In the genomic region with DNA sequence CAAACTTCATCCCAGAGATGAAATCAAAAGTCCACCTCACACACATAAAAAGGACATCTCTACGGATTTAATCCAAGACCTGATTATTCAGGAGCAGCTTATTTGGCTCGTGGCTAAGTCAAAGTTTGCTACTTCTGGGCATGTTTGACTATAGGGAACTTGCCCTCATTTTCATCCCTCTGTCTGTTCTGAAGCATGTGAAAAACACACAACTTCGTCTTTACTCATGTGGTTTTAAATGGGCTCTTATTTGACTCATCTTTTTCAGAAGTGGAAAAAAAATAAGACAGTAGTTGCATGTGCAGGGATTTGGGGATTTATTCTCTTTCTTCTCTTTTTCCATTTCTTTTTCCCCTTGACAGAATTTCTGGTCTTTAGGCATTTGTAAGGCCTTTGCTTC, we compare ENCODE assay signal across 10 cellular contexts.
"Had no signal": no experiment of that assay in that cellular context is flagged by ENCODE, and none has a peak within 500 bp of the region (broad histone marks: within the 10 kb centered on the region; RNA-seq: fewer than 3 reads in every experiment).

No MANE protein-coding gene starts in this region.

- DNase-seq: GOT3, H7, HFFc6, Karpas-422, KBM-7 had no signal

- H3K4me1 ChIP-seq: HAP-1 had no signal

- H3K9me3 ChIP-seq: HAP-1 had no signal

- H3K36me3 ChIP-seq: HAP-1 had no signal

- ATAC-seq: HCT116, HepG2 had no signal

- H3K4me2 ChIP-seq: KMS-11 had no signal

- H3K27ac ChIP-seq: HL-60, KMS-11 had no signal

- H3K4me3 ChIP-seq: HAP-1 had no signal
